In the genomic region with DNA sequence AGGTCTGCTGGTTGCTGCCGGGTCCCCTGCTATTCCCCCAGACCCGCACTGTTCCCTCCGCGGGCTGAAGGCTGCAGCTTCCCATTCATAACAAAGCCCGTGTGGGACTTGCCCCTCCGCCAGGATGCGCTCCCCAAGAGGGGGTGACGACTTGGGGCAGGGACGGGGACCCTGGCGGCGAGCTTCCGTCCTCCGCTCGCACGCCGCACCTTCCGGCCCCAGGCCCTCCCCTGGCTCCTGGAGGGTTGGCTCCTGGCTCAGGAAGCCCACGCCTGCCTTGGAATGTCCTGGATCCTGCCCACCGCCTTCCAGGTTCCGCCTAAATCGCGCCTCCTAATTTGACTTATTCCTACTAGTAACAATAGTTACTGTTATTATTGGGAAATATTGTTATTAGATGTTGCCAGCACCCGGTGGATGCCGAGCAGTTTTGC, we compare ENCODE assay signal across 8 cellular contexts. TPM values are rescaled to one million over a fixed set of nuclear protein-coding genes. Genes with fewer than 3 reads are reported as not detected.
A peak's percentile ranks its signal among the peaks of the same experiment; 100 is the strongest.
DNase-seq lines count a peak whose midpoint lies in the region; ATAC-seq and TF ChIP-seq lines count a peak whose summit lies in the region.

No MANE protein-coding gene starts in this region.

- H3K18ac ChIP-seq in H9 (ENCODE audit: insufficient read length, low read depth, low read length) = no peak overlapping the region

- peak overlapping the region in 2 of 3 donors; percentile 36 to 94 for H3K27ac Mint-ChIP-seq in CD4-positive, CD25-positive, alpha-beta regulatory T cell
- H3K27ac Mint-ChIP-seq in H9 = peak overlapping the region; percentile 90 to 97 (median 94); a peak in 6 of 7 replicates
- H3K27ac Mint-ChIP-seq in activated naive CD8-positive, alpha-beta T cell treated with anti-CD3 and anti-CD28 coated beads, Interleukin-2, amount 50 U/mL, for 24 hours = peak overlapping the region; percentile 84

- POLR2A ChIA-PET in Panc1 (lab: Charles Lee) = interaction anchor here (0.6 kb wide), 1 partner anchor 342 kb away, joined by 5 read pairs; no protein-coding TSS in a partner anchor

- no peak overlapping the region for H3K4ac ChIP-seq in H9 (ENCODE audit: low read depth, low read length)

- H4K5ac ChIP-seq in H9 (ENCODE audit: insufficient read length, low read depth, low read length) = no peak overlapping the region

- H3K27ac ChIP-seq in CD4-positive, CD25-positive, alpha-beta regulatory T cell (ENCODE audit: insufficient read depth, low read length, poor library complexity, severe bottlenecking) = peak overlapping the region; percentile 67
- peak overlapping the region; percentile 16 for H3K27ac ChIP-seq in H9 (ENCODE audit: insufficient read length, low read depth, low read length)
- H3K27ac ChIP-seq in Panc1 (ENCODE audit: low read length) = peak overlapping the region; percentile 73
- peak overlapping the region; percentile 87 for H3K27ac ChIP-seq in right cardiac atrium (ENCODE audit: low read length)

- BruUV-seq in Panc1 (replicated peaks; lab: Mats Ljungman, UMichigan) = no TSS peak

- H3K9me3 Mint-ChIP-seq in CD4-positive, CD25-positive, alpha-beta regulatory T cell = peaks cover 0 to 3% (median 0%) of the 10 kb centered on the region in 7 donors
- no peaks in the 10 kb centered on the region for H3K9me3 Mint-ChIP-seq in H9
- no peaks in the 10 kb centered on the region for H3K9me3 Mint-ChIP-seq in activated naive CD8-positive, alpha-beta T cell treated with anti-CD3 and anti-CD28 coated beads, Interleukin-2, amount 50 U/mL, for 24 hours

- WGBS in H9 (ENCODE audit: extremely low coverage, insufficient read length, low lambda C conversion rate) = no CpG with 5 or more reads among the region's 24 CpGs
- 1% methylated on average over 24 of the region's 24 CpGs for WGBS in right cardiac atrium

- TF ChIP-seq CTCF in H9 (conservative IDR thresholded peaks at IDR 0.05) (peak; percentile 79), Panc1 (IDR thresholded peaks at IDR 0.05) (no peak)

- H2BK12ac ChIP-seq in H9 (ENCODE audit: insufficient read length, low read depth, low read length) = no peak overlapping the region

- no peak overlapping the region for H3T11ph ChIP-seq in H9 (ENCODE audit: low read length)

- H3K4me2 ChIP-seq in H9 (ENCODE audit: insufficient read depth, insufficient read length, low read length) = peak overlapping the region; percentile 43

- H2BK5ac ChIP-seq in H9 (ENCODE audit: insufficient read length, low read length) = no peak overlapping the region

- no peaks in the 10 kb centered on the region for H3K9me3 ChIP-seq in CD4-positive, CD25-positive, alpha-beta regulatory T cell (ENCODE audit: control insufficient read depth in 2 of 2, low read length in 2 of 2)
- no peaks in the 10 kb centered on the region for H3K9me3 ChIP-seq in H9 (ENCODE audit: control insufficient read depth, low read depth, low read length)
- no peaks in the 10 kb centered on the region for H3K9me3 ChIP-seq in Panc1 (ENCODE audit: control insufficient read depth, insufficient read depth, low read depth, low read length)
- H3K9me3 ChIP-seq in right cardiac atrium (ENCODE audit: control insufficient read depth, low read length) = no peaks in the 10 kb centered on the region

- no peak overlapping the region for H2BK15ac ChIP-seq in H9 (ENCODE audit: low read depth, low read length)

- peak overlapping the region; percentile 41 for H3K4me3 ChIP-seq in CD4-positive, CD25-positive, alpha-beta regulatory T cell (ENCODE audit: low read depth, low read length)
- H3K4me3 ChIP-seq in Panc1 (ENCODE audit: low read depth in 2 of 2, low read length in 2 of 2) (peak overlapping the region; percentile 70 to 75), right cardiac atrium (ENCODE audit: low read length) (peak overlapping the region; percentile 93), skeletal muscle cell (ENCODE audit: low read depth, low read length) (peak overlapping the region; percentile 82)

- H3K23me2 ChIP-seq in H9 (ENCODE audit: insufficient read length, low read depth, low read length, poor library complexity, severe bottlenecking) = peaks cover 11% of the 10 kb centered on the region

- no peaks in the 10 kb centered on the region for H3K36me3 Mint-ChIP-seq in CD4-positive, CD25-positive, alpha-beta regulatory T cell
- peaks cover 0 to 4% (median 3%) of the 10 kb centered on the region in 3 experiments; a peak in 2 of 7 replicates for H3K36me3 Mint-ChIP-seq in H9 (ENCODE audit: insufficient read depth in 1 of 3, low read depth in 3 of 3)
- H3K36me3 Mint-ChIP-seq in activated naive CD8-positive, alpha-beta T cell treated with anti-CD3 and anti-CD28 coated beads, Interleukin-2, amount 50 U/mL, for 24 hours (ENCODE audit: low read depth) = peaks cover 2% of the 10 kb centered on the region

- H3K14ac ChIP-seq in H9 (ENCODE audit: insufficient read depth, low read length) = peak overlapping the region; percentile 86

- no peak overlapping the region for H2BK20ac ChIP-seq in H9 (ENCODE audit: low read depth, low read length, poor library complexity, severe bottlenecking)

- no peak overlapping the region for H4K8ac ChIP-seq in H9 (replicated peaks; ENCODE audit: insufficient read length, low read depth, low read length)

- peak overlapping the region; percentile 92 for H3K9ac ChIP-seq in H9 (ENCODE audit: extremely low read depth, insufficient read length, low read length)

- H3K27me3 ChIP-seq in CD4-positive, CD25-positive, alpha-beta regulatory T cell (ENCODE audit: control insufficient read depth, insufficient read depth, low read length) = no peaks in the 10 kb centered on the region
- H3K27me3 ChIP-seq in H9 (ENCODE audit: insufficient read depth, low read length) (no peaks in the 10 kb centered on the region), Panc1 (ENCODE audit: control insufficient read depth, insufficient read depth, low read length) (no peaks in the 10 kb centered on the region), right cardiac atrium (ENCODE audit: control insufficient read depth, insufficient read depth) (no peaks in the 10 kb centered on the region)

- no peak for ATAC-seq in CD4-positive, CD25-positive, alpha-beta regulatory T cell (ENCODE audit: low read depth in 2 of 2)
- ATAC-seq in Panc1 (peak; percentile 63), right cardiac atrium (peak; percentile 61 to 77), HG02938 (IDR thresholded peaks at IDR 0.05; ENCODE audit: unreplicated experiment) (no peak), GM21381 (IDR thresholded peaks at IDR 0.05; ENCODE audit: unreplicated experiment) (no peak)
- ATAC-seq in activated naive CD8-positive, alpha-beta T cell treated with anti-CD3 and anti-CD28 coated beads, Interleukin-2, amount 50 U/mL, for 24 hours = peak; percentile 16

- in situ Hi-C loops in Panc1 (cut with HindIII; ENCODE audit: low pct_unique_long_range_greater_than_20kb, low sequenced_read_pairs) = no loop called here

- no peak overlapping the region for H3K56ac ChIP-seq in H9 (ENCODE audit: insufficient read length, low read depth, low read length)

- peak overlapping the region; percentile 88 to 97 (median 94) for H3K4me3 Mint-ChIP-seq in CD4-positive, CD25-positive, alpha-beta regulatory T cell
- peak overlapping the region; percentile 89 to 91 for H3K4me3 Mint-ChIP-seq in H9
- peak overlapping the region; percentile 84 for H3K4me3 Mint-ChIP-seq in activated naive CD8-positive, alpha-beta T cell treated with anti-CD3 and anti-CD28 coated beads, Interleukin-2, amount 50 U/mL, for 24 hours

- no peak overlapping the region for H4K91ac ChIP-seq in H9 (ENCODE audit: insufficient read length, low read depth, low read length)

- CTCF ChIA-PET in Panc1 (lab: Charles Lee) = interaction anchor here (0.5 to 1.2 kb wide), 3 partner anchors 17 to 56 kb away, joined by 4 to 11 read pairs (median 7); a partner anchor contains a TSS

- no peak overlapping the region for H2BK120ac ChIP-seq in H9 (ENCODE audit: low read depth, low read length, poor library complexity, severe bottlenecking)

- peaks cover 0 to 18% (median 2%) of the 10 kb centered on the region in 4 donors for H3K4me1 Mint-ChIP-seq in CD4-positive, CD25-positive, alpha-beta regulatory T cell
- H3K4me1 Mint-ChIP-seq in H9 = peaks cover 4 to 10% of the 10 kb centered on the region in 2 experiments; a peak in 3 of 4 replicates
- H3K4me1 Mint-ChIP-seq in activated naive CD8-positive, alpha-beta T cell treated with anti-CD3 and anti-CD28 coated beads, Interleukin-2, amount 50 U/mL, for 24 hours = peaks cover 19% of the 10 kb centered on the region

- H3K79me2 ChIP-seq in H9 (ENCODE audit: insufficient read depth, low read length) = peaks cover 16% of the 10 kb centered on the region; the same call in 1 of the 2 replicates

- H3K27me3 Mint-ChIP-seq in CD4-positive, CD25-positive, alpha-beta regulatory T cell = peaks cover 15% of the 10 kb centered on the region
- no peaks in the 10 kb centered on the region; the same call in 1 of the 2 replicates for H3K27me3 Mint-ChIP-seq in H9 (ENCODE audit: low read depth)
- H3K27me3 Mint-ChIP-seq in activated naive CD8-positive, alpha-beta T cell treated with anti-CD3 and anti-CD28 coated beads, Interleukin-2, amount 50 U/mL, for 24 hours = no peaks in the 10 kb centered on the region

- intact Hi-C loops in Panc1 (cut with micrococcal nuclease; ENCODE audit: unreplicated experiment) = loop anchor here (5.0 kb wide), 1 partner anchor 63 kb away; no protein-coding TSS in a partner anchor
- intact Hi-C loops in right cardiac atrium (cut with DNase I) = no loop called here

- peaks cover 19% of the 10 kb centered on the region for H3K4me1 ChIP-seq in CD4-positive, CD25-positive, alpha-beta regulatory T cell (ENCODE audit: control insufficient read depth, insufficient read depth, low read length, poor library complexity, severe bottlenecking)
- H3K4me1 ChIP-seq in H9 (ENCODE audit: insufficient read depth, low read length) (peaks cover 3% of the 10 kb centered on the region; the same call in 1 of the 2 replicates), Panc1 (ENCODE audit: control insufficient read depth, insufficient read depth, low read length) (peaks cover 15% of the 10 kb centered on the region), right cardiac atrium (ENCODE audit: control insufficient read depth, insufficient read depth, low read length) (no peaks in the 10 kb centered on the region)

- no peak overlapping the region for H2AFZ ChIP-seq in H9 (ENCODE audit: low read length)

- peaks cover 6% of the 10 kb centered on the region for H3K79me1 ChIP-seq in H9 (ENCODE audit: insufficient read depth, low read depth, low read length, poor library complexity, severe bottlenecking)

- peak in 2 of 3 donors; percentile 30 to 70 for DNase-seq in CD4-positive, CD25-positive, alpha-beta regulatory T cell
- DNase-seq in H9 = peak; percentile 83
- no peak for DNase-seq in Panc1 (ENCODE audit: low read depth, low spot score)
- peak; percentile 69 for DNase-seq in activated naive CD8-positive, alpha-beta T cell treated with anti-CD3 and anti-CD28 coated beads, Interleukin-2, amount 50 U/mL, for 24 hours
- DNase-seq in right cardiac atrium = peak; percentile 73 to 87 (median 86)
- DNase-seq in skeletal muscle cell (ENCODE audit: low read depth) = no peak

- H4K20me1 ChIP-seq in H9 (ENCODE audit: control insufficient read depth, insufficient read depth, insufficient read length) = no peaks in the 10 kb centered on the region

- no peak overlapping the region for H3K23ac ChIP-seq in H9 (ENCODE audit: insufficient read length, low read depth, low read length)

- H2AK5ac ChIP-seq in H9 (ENCODE audit: insufficient read length, low read length) = no peak overlapping the region

- no peaks in the 10 kb centered on the region for H3K36me3 ChIP-seq in CD4-positive, CD25-positive, alpha-beta regulatory T cell (ENCODE audit: control insufficient read depth, insufficient read depth, low read length)
- peaks cover 3% of the 10 kb centered on the region; the same call in 1 of the 2 replicates for H3K36me3 ChIP-seq in Panc1 (ENCODE audit: control insufficient read depth, insufficient read depth, low read length)

RNA-seq across cellular contexts. Expression of a gene that starts 1.1 kb away (rescaled TPM):
- 11.2 TPM for total RNA-seq in CD4-positive, CD25-positive, alpha-beta regulatory T cell
- 1 to 10 TPM in 2 of 4 donors, under 1 TPM in 2; 0.64 to 1.3 (median 1.0) TPM for polyA plus RNA-seq in CD4-positive, CD25-positive, alpha-beta regulatory T cell
- total RNA-seq in H9 (2021) = 50.5 and 51.9 TPM in 2 replicates
- total RNA-seq in Panc1 (2021; ENCODE audit: unreplicated experiment) = 11.1 TPM
- 18.7 TPM for polyA plus RNA-seq in Panc1 (2012; ENCODE audit: insufficient read length)
- 1 to 10 TPM; 2.3 to 4.2 (median 3.5) TPM for total RNA-seq in right cardiac atrium
- 2.1 TPM for polyA plus RNA-seq in right cardiac atrium

RNA-seq across cellular contexts. Expression of a gene that starts 32.0 kb away (rescaled TPM):
- total RNA-seq in CD4-positive, CD25-positive, alpha-beta regulatory T cell = not detected
- not detected for polyA plus RNA-seq in CD4-positive, CD25-positive, alpha-beta regulatory T cell
- not detected in 2 replicates for total RNA-seq in H9 (2021)
- total RNA-seq in Panc1 (2021; ENCODE audit: unreplicated experiment) = not detected
- polyA plus RNA-seq in Panc1 (2012; ENCODE audit: insufficient read length) = not detected
- total RNA-seq in right cardiac atrium = 100 to 1,000 TPM; 338 to 395 (median 359) TPM
- 255 TPM for polyA plus RNA-seq in right cardiac atrium

RNA-seq across cellular contexts. Expression of a gene that starts 42.0 kb away (rescaled TPM):
- total RNA-seq in CD4-positive, CD25-positive, alpha-beta regulatory T cell = not detected
- under 1 TPM in 1 of 4 donors, not detected in 3; 0.03 TPM for polyA plus RNA-seq in CD4-positive, CD25-positive, alpha-beta regulatory T cell
- 14.3 and 14.9 TPM in 2 replicates for total RNA-seq in H9 (2021)
- 87.3 TPM for total RNA-seq in Panc1 (2021; ENCODE audit: unreplicated experiment)
- polyA plus RNA-seq in Panc1 (2012; ENCODE audit: insufficient read length) = 78.7 TPM
- 10 to 100 TPM; 20.0 to 34.6 (median 33.1) TPM for total RNA-seq in right cardiac atrium
- 15.2 TPM for polyA plus RNA-seq in right cardiac atrium

Comparison
In these comparisons a context has a peak if more than half of its experiments do, and no peak if none do; other contexts are left out.
1. ATAC-seq: peak in Panc1 (single experiment), activated naive CD8-positive, alpha-beta T cell treated with anti-CD3 and anti-CD28 coated beads, Interleukin-2, amount 50 U/mL, for 24 hours (single experiment) and right cardiac atrium (2 of 2); none in CD4-positive, CD25-positive, alpha-beta regulatory T cell (0 of 2), HG02938 (single experiment) and GM21381 (single experiment).
2. DNase-seq: peak in CD4-positive, CD25-positive, alpha-beta regulatory T cell (2 of 3), H9 (single experiment), activated naive CD8-positive, alpha-beta T cell treated with anti-CD3 and anti-CD28 coated beads, Interleukin-2, amount 50 U/mL, for 24 hours (single experiment) and right cardiac atrium (3 of 3); none in Panc1 (single experiment) and skeletal muscle cell (single experiment).
3. H3K27ac ChIP-seq: peak in every context shown above with its lines; median percentile 87 in right cardiac atrium; 73 in Panc1; 67 in CD4-positive, CD25-positive, alpha-beta regulatory T cell; 16 in H9.
4. H3K4me3 ChIP-seq: peak in every context shown above with its lines; median percentile 93 in right cardiac atrium; 82 in skeletal muscle cell; 72 in Panc1; 41 in CD4-positive, CD25-positive, alpha-beta regulatory T cell.
5. RNA of a gene that starts 32.0 kb away (total RNA-seq): 338 to 395 TPM in right cardiac atrium; not detected in H9, not detected in Panc1 (single experiment) and not detected in CD4-positive, CD25-positive, alpha-beta regulatory T cell (single experiment); every median in the first group is over 100 times any median in the second.
6. RNA of a gene that starts 42.0 kb away (total RNA-seq): 87.3 TPM in Panc1 (single experiment), 20.0 to 34.6 TPM in right cardiac atrium and 14.3 to 14.9 TPM in H9; not detected in CD4-positive, CD25-positive, alpha-beta regulatory T cell (single experiment); every median in the first group is over 10 times any median in the second.
7. Peak in every context shown above with its lines, with median percentiles within 50 percentile points of each other: H3K27ac Mint-ChIP-seq and H3K4me3 Mint-ChIP-seq.